Comparison of ENCODE assay signal across 8 cellular contexts in the genomic region with DNA sequence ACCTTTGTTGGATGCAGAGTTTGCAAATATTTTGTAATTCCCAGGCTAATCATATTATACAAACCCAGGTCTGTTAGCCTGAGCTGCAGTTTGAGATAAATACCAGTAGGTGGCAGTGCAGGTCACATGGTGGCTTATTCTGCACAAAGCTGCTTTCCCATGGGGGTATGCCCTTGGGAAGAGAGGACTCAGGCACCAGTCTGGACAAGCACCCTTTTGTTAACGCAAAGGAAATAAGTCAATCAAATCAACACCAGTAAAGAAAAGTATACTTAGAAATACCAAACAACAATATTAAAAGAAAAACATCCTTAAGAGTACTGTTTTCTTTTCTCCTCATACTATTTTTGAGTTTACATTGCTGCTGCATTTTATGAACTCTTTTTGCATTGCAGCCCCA.
DNase-seq lines count a peak whose midpoint lies in the region; ATAC-seq and TF ChIP-seq lines count a peak whose summit lies in the region.

No MANE protein-coding gene starts in this region.

- H3K4me1 Mint-ChIP-seq in WTC11 = peaks cover 37% of the 10 kb centered on the region

- peak; percentile 29 for DNase-seq in Caki2 (ENCODE audit: low read depth)
- peak; percentile 72 for DNase-seq in LoVo (ENCODE audit: low spot score)
- DNase-seq in WTC11 (ENCODE audit: low spot score) = peak; percentile 48
- DNase-seq in iPS DF 19.7 (ENCODE audit: low read depth, low spot score) = peak; percentile 45
- peak in 1 of 2 donors; percentile 30 for DNase-seq in tibial artery
- no peak for DNase-seq in NOMO-1 treated with DMSO at 0.1 percent for 48 hours (lab: John Stamatoyannopoulos, UW; ENCODE audit: unreplicated experiment)
- DNase-seq in GOT3 (lab: John Stamatoyannopoulos, UW) = no peak

- no peaks in the 10 kb centered on the region; the same call in 1 of the 2 replicates for H3K27me3 Mint-ChIP-seq in WTC11 (ENCODE audit: low read depth)

- no peak overlapping the region for H3K27ac ChIP-seq in tibial artery

- peak; percentile 72 for ATAC-seq in GM18858 (IDR thresholded peaks at IDR 0.05; ENCODE audit: unreplicated experiment)
- ATAC-seq in WTC11 = peak; percentile 91

- in situ Hi-C loops in Caki2 (cut with HindIII; ENCODE audit: low pct_unique_long_range_greater_than_20kb, low sequenced_read_pairs) = no loop called here

- peaks cover 3% of the 10 kb centered on the region; the same call in 1 of the 2 replicates for H3K9me3 Mint-ChIP-seq in WTC11

- intact Hi-C loops in tibial artery (cut with DNase I; ENCODE audit: low total_unique reads) = loop anchor here (10.0 kb wide), 1 partner anchor 768 kb away; no protein-coding TSS in a partner anchor

- POLR2A ChIA-PET in WTC11 (lab: Charles Lee) = no interaction called here

- no peaks in the 10 kb centered on the region for H3K36me3 Mint-ChIP-seq in WTC11

- no peak overlapping the region for H3K4me3 Mint-ChIP-seq in WTC11

- TF ChIP-seq CTCF in WTC11 (IDR thresholded peaks at IDR 0.05) (peak; percentile 87), tibial artery (IDR thresholded peaks at IDR 0.05) (peak; percentile 70 to 84)

- H3K27me3 ChIP-seq in tibial artery = no peaks in the 10 kb centered on the region

- CTCF ChIA-PET in WTC11 (lab: Charles Lee) = interaction anchor here (0.6 to 1.5 kb wide), 9 partner anchors 11 to 524 kb away, joined by 3 to 12 read pairs (median 3); no protein-coding TSS in a partner anchor

- no peaks in the 10 kb centered on the region for H3K9me3 ChIP-seq in tibial artery

- no peak overlapping the region for H3K27ac Mint-ChIP-seq in WTC11

- peaks cover 0 to 26% (median 10%) of the 10 kb centered on the region in 4 donors for H3K4me1 ChIP-seq in tibial artery

- no peak overlapping the region for H3K4me3 ChIP-seq in tibial artery

- H3K36me3 ChIP-seq in tibial artery = no peaks in the 10 kb centered on the region

TF ChIP-seq in WTC11, 78 proteins besides CTCF, POLR2A, EP300 and RAD21:
- TF ChIP-seq, protein P1, sequence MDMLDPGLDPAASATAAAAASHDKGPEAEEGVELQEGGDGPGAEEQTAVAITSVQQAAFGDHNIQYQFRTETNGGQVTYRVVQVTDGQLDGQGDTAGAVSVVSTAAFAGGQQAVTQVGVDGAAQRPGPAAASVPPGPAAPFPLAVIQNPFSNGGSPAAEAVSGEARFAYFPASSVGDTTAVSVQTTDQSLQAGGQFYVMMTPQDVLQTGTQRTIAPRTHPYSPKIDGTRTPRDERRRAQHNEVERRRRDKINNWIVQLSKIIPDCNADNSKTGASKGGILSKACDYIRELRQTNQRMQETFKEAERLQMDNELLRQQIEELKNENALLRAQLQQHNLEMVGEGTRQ (CRISPR knock-in tag; IDR thresholded peaks at IDR 0.05) = peak; percentile 51; the same call in 1 of the 2 replicates
- no peak for TF ChIP-seq TP53 (CRISPR knock-in tag; IDR thresholded peaks at IDR 0.05)
- TF ChIP-seq, protein P2, sequence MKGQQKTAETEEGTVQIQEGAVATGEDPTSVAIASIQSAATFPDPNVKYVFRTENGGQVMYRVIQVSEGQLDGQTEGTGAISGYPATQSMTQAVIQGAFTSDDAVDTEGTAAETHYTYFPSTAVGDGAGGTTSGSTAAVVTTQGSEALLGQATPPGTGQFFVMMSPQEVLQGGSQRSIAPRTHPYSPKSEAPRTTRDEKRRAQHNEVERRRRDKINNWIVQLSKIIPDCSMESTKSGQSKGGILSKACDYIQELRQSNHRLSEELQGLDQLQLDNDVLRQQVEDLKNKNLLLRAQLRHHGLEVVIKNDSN (CRISPR knock-in tag; IDR thresholded peaks at IDR 0.05) = 0 out of 2 replicates have a peak, but pooled peaks have one; percentile 17

Comparison
In these comparisons a context has a peak if more than half of its experiments do, and no peak if none do; other contexts are left out.
1. DNase-seq: peak in Caki2 (single experiment), LoVo (single experiment), WTC11 (single experiment) and iPS DF 19.7 (single experiment); none in NOMO-1 treated with DMSO at 0.1 percent for 48 hours (single experiment) and GOT3 (single experiment).